ENCODE assay signal across 8 cellular contexts in genomic region chr6:167141667-167142432, GRCh38. TPM values are rescaled to one million over a fixed set of nuclear protein-coding genes. Genes with fewer than 3 reads are reported as not detected.
DNase-seq lines count a peak whose midpoint lies in the region; ATAC-seq and TF ChIP-seq lines count a peak whose summit lies in the region.

No MANE protein-coding gene starts in this region.

- CTCF ChIA-PET in Panc1 (lab: Charles Lee), result interaction anchor here (0.5 to 0.9 kb wide), 6 partner anchors 18 to 354 kb away, joined by 3 to 5 read pairs (median 3); partner anchors contain the start of gene CCR6

- POLR2A ChIA-PET in Panc1 (lab: Charles Lee), result no interaction called here

- DNase-seq in Ammon's horn (ENCODE audit: low spot score) (peak; percentile 53), Panc1 (ENCODE audit: low read depth, low spot score) (peak; percentile 30), iPS DF 6.9 (ENCODE audit: low read depth, low spot score) (peak; percentile 48)
- DNase-seq in activated naive CD4-positive, alpha-beta T cell treated with anti-CD3 and anti-CD28 coated beads, Interleukin-2, amount 50 U/mL, for 72 hours (ENCODE audit: low spot score in 2 of 2), result peak in 1 of 2 donors; percentile 61
- DNase-seq in stimulated activated CD4-positive, alpha-beta T cell treated with anti-CD3 and anti-CD28 coated beads, Interleukin-1b, Interleukin-23, amount 100 ng/mL, for 24 hours (ENCODE audit: low read depth in 4 of 4, low spot score in 1 of 4), result peak in 3 of 4 experiments; percentile 16 to 36 (median 30)

- H3K9me3 ChIP-seq in Panc1 (ENCODE audit: control insufficient read depth, insufficient read depth, low read depth, low read length) (no peaks in the 10 kb centered on the region), iPS DF 6.9 (ENCODE audit: control insufficient read depth, insufficient read depth, low read length) (no peaks in the 10 kb centered on the region)

- H3K36me3 Mint-ChIP-seq in activated naive CD4-positive, alpha-beta T cell treated with anti-CD3 and anti-CD28 coated beads, Interleukin-2, amount 50 U/mL, for 72 hours, result no peaks in the 10 kb centered on the region

- no peak overlapping the region for H3K27ac Mint-ChIP-seq in activated naive CD4-positive, alpha-beta T cell treated with anti-CD3 and anti-CD28 coated beads, Interleukin-2, amount 50 U/mL, for 72 hours

- H3K36me3 ChIP-seq in Panc1 (ENCODE audit: control insufficient read depth, insufficient read depth, low read length), result no peaks in the 10 kb centered on the region
- H3K36me3 ChIP-seq in iPS DF 6.9 (ENCODE audit: control insufficient read depth, insufficient read depth, low read length), result no peaks in the 10 kb centered on the region

- BruUV-seq in Panc1 (replicated peaks; lab: Mats Ljungman, UMichigan), result no TSS peak

- H3K4me3 ChIP-seq in Panc1 (ENCODE audit: low read depth in 2 of 2, low read length in 2 of 2), result no peak overlapping the region
- no peak overlapping the region for H3K4me3 ChIP-seq in iPS DF 6.9 (ENCODE audit: low read length)

- H3K4me1 ChIP-seq in Panc1 (ENCODE audit: control insufficient read depth, insufficient read depth, low read length), result no peaks in the 10 kb centered on the region
- peaks cover 2% of the 10 kb centered on the region; the same call in 1 of the 2 replicates for H3K4me1 ChIP-seq in iPS DF 6.9 (ENCODE audit: control insufficient read depth, insufficient read depth, low read length)

- H3K27ac ChIP-seq in Panc1 (ENCODE audit: low read length) (no peak overlapping the region), iPS DF 6.9 (ENCODE audit: low read length) (no peak overlapping the region)

- WGBS in iPS DF 6.9 (ENCODE audit: insufficient coverage, insufficient read length), result no CpG with 5 or more reads among the region's 18 CpGs

- no peaks in the 10 kb centered on the region for H3K9me3 Mint-ChIP-seq in activated naive CD4-positive, alpha-beta T cell treated with anti-CD3 and anti-CD28 coated beads, Interleukin-2, amount 50 U/mL, for 72 hours

- in situ Hi-C loops in Panc1 (cut with HindIII; ENCODE audit: low pct_unique_long_range_greater_than_20kb, low sequenced_read_pairs), result no loop called here

- H3K27me3 ChIP-seq in Panc1 (ENCODE audit: control insufficient read depth, insufficient read depth, low read length), result peaks cover 9% of the 10 kb centered on the region
- no peaks in the 10 kb centered on the region for H3K27me3 ChIP-seq in iPS DF 6.9 (ENCODE audit: control insufficient read depth, insufficient read depth, low read length)

- peak; percentile 98 for TF ChIP-seq CTCF in Panc1 (IDR thresholded peaks at IDR 0.05)

- intact Hi-C loops in Panc1 (cut with micrococcal nuclease; ENCODE audit: unreplicated experiment), result loop anchor here (5.0 kb wide), 3 partner anchors 95 to 365 kb away; partner anchors contain the start of gene CEP43

- peak; percentile 62 for ATAC-seq in GM18873 (IDR thresholded peaks at IDR 0.05; ENCODE audit: low FRiP score, unreplicated experiment)
- peak; percentile 42 for ATAC-seq in HG03378 (IDR thresholded peaks at IDR 0.05; ENCODE audit: unreplicated experiment)
- ATAC-seq in Panc1, result peak; percentile 94
- peak; percentile 79 to 86 for ATAC-seq in activated naive CD4-positive, alpha-beta T cell treated with anti-CD3 and anti-CD28 coated beads, Interleukin-2, amount 50 U/mL, for 72 hours
- no peak for ATAC-seq in GM18520 (IDR thresholded peaks at IDR 0.05; ENCODE audit: unreplicated experiment)

RNA-seq across cellular contexts. Expression of gene GPR31, which starts 15.9 kb away (rescaled TPM):
- not detected for total RNA-seq in Panc1 (2021; ENCODE audit: unreplicated experiment)
- not detected for polyA plus RNA-seq in Panc1 (2012; ENCODE audit: insufficient read length)
- total RNA-seq in activated naive CD4-positive, alpha-beta T cell treated with anti-CD3 and anti-CD28 coated beads, Interleukin-2, amount 50 U/mL, for 72 hours, result not detected

RNA-seq across cellular contexts. Expression of gene CCR6, which starts 19.0 kb away (rescaled TPM):
- not detected for total RNA-seq in Panc1 (2021; ENCODE audit: unreplicated experiment)
- not detected for polyA plus RNA-seq in Panc1 (2012; ENCODE audit: insufficient read length)
- total RNA-seq in activated naive CD4-positive, alpha-beta T cell treated with anti-CD3 and anti-CD28 coated beads, Interleukin-2, amount 50 U/mL, for 72 hours, result not detected
